Comparison of ENCODE assay signal across 15 cellular contexts in genomic region chr5:157247267-157247666, GRCh38. TPM values are rescaled to one million over a fixed set of nuclear protein-coding genes. Genes with fewer than 3 reads are reported as not detected.
DNase-seq lines count a peak whose midpoint lies in the region; ATAC-seq and TF ChIP-seq lines count a peak whose summit lies in the region.
"Had no signal": no experiment of that assay in that cellular context is flagged by ENCODE, and none has a peak within 500 bp of the region (broad histone marks: within the 10 kb centered on the region; RNA-seq: fewer than 3 reads in every experiment).

No MANE protein-coding gene starts in this region.

- H3K27ac ChIP-seq in CD4-positive, alpha-beta memory T cell (ENCODE audit: low read depth, low read length) = peak overlapping the region; percentile 50
- H3K27ac ChIP-seq in DND-41 (ENCODE audit: low read length) (0 out of 2 replicates have a peak overlapping the region, but pooled peaks have one; percentile 13), right lobe of liver (no peak overlapping the region), RWPE1 (no peak overlapping the region)
- H3K27ac ChIP-seq: PC-9 had no signal

- H3K4me1 ChIP-seq in CD4-positive, alpha-beta memory T cell (ENCODE audit: insufficient read depth, low read length) = peaks cover 99% of the 10 kb centered on the region
- peaks cover 51% of the 10 kb centered on the region for H3K4me1 ChIP-seq in DND-41 (ENCODE audit: insufficient read depth, low read length)
- no peaks in the 10 kb centered on the region for H3K4me1 ChIP-seq in right lobe of liver

- H3K9ac ChIP-seq in DND-41 (ENCODE audit: low read depth, low read length) = no peak overlapping the region

- TF ChIP-seq CTCF in DND-41 (IDR thresholded peaks at IDR 0.05; ENCODE audit: borderline replicate concordance, extremely low read depth, low read length, poor library complexity, severe bottlenecking) (no peak), right lobe of liver (IDR thresholded peaks at IDR 0.05) (no peak), RWPE1 (conservative IDR thresholded peaks at IDR 0.05; ENCODE audit: low read depth) (no peak)

- intact Hi-C loops in CD4-positive, alpha-beta memory T cell (cut with micrococcal nuclease) = loop anchor here (5.0 kb wide), 1 partner anchor 35 kb away; no protein-coding TSS in a partner anchor
- intact Hi-C loops in right lobe of liver (cut with DNase I) = loop anchor here in 1 of 2 donors (5.0 kb wide), 1 partner anchor 75 kb away; no protein-coding TSS in a partner anchor

- ATAC-seq in DND-41 (ENCODE audit: insufficient read depth, low read depth) (no peak), T-helper 17 cell (no peak), right lobe of liver (no peak)
- peak; percentile 78 for ATAC-seq in activated naive CD8-positive, alpha-beta T cell treated with anti-CD3 and anti-CD28 coated beads, Interleukin-2, amount 50 U/mL, for 24 hours

- peaks cover 64 to 92% (median 77%) of the 10 kb centered on the region in 4 donors for H3K4me1 Mint-ChIP-seq in CD4-positive, alpha-beta memory T cell
- H3K4me1 Mint-ChIP-seq in T-helper 17 cell = peaks cover 63% of the 10 kb centered on the region
- H3K4me1 Mint-ChIP-seq in activated naive CD8-positive, alpha-beta T cell treated with anti-CD3 and anti-CD28 coated beads, Interleukin-2, amount 50 U/mL, for 24 hours = peaks cover 96% of the 10 kb centered on the region

- peak overlapping the region; percentile 66 to 95 (median 87) for H3K27ac Mint-ChIP-seq in CD4-positive, alpha-beta memory T cell
- H3K27ac Mint-ChIP-seq in T-helper 17 cell = peak overlapping the region; percentile 96
- H3K27ac Mint-ChIP-seq in activated naive CD8-positive, alpha-beta T cell treated with anti-CD3 and anti-CD28 coated beads, Interleukin-2, amount 50 U/mL, for 24 hours = peak overlapping the region; percentile 92
- H3K27ac Mint-ChIP-seq: B cell had no signal

- peaks cover 80% of the 10 kb centered on the region for H3K36me3 ChIP-seq in CD4-positive, alpha-beta memory T cell (ENCODE audit: insufficient read depth, low read length)
- H3K36me3 ChIP-seq in DND-41 (ENCODE audit: insufficient read depth, low read length) = peaks cover 96% of the 10 kb centered on the region
- no peaks in the 10 kb centered on the region for H3K36me3 ChIP-seq in right lobe of liver

- no peak overlapping the region for H2AFZ ChIP-seq in DND-41 (ENCODE audit: low read depth, low read length)
- H2AFZ ChIP-seq: PC-9 had no signal

- H4K20me1 ChIP-seq in DND-41 (ENCODE audit: insufficient read depth, low read length) = no peaks in the 10 kb centered on the region

- POLR2A ChIA-PET in CD4-positive, alpha-beta memory T cell (lab: Charles Lee; ENCODE audit: partially characterized antibody) = interaction anchor here (1.0 to 17.2 kb wide), 9 partner anchors 12 to 104 kb away, joined by 3 to 193 read pairs (median 23); partner anchors contain the start of genes CYFIP2, ITK and MED7
- POLR2A ChIA-PET in RWPE1 (lab: Yijun Ruan, JAX; ENCODE audit: low non-redundant PET) = no interaction called here

- no peaks in the 10 kb centered on the region for H3K27me3 ChIP-seq in CD4-positive, alpha-beta memory T cell (ENCODE audit: insufficient read depth, low read length)
- H3K27me3 ChIP-seq in DND-41 (ENCODE audit: insufficient read depth, low read length, poor library complexity) (no peaks in the 10 kb centered on the region), right lobe of liver (no peaks in the 10 kb centered on the region)

- peaks cover 91 to 95% of the 10 kb centered on the region in 2 donors for H3K36me3 Mint-ChIP-seq in CD4-positive, alpha-beta memory T cell
- peaks cover 26% of the 10 kb centered on the region for H3K36me3 Mint-ChIP-seq in T-helper 17 cell (ENCODE audit: low read depth)
- H3K36me3 Mint-ChIP-seq in activated naive CD8-positive, alpha-beta T cell treated with anti-CD3 and anti-CD28 coated beads, Interleukin-2, amount 50 U/mL, for 24 hours (ENCODE audit: low read depth) = peaks cover 93% of the 10 kb centered on the region

- H3K27me3 Mint-ChIP-seq in CD4-positive, alpha-beta memory T cell = no peaks in the 10 kb centered on the region
- H3K27me3 Mint-ChIP-seq in T-helper 17 cell = no peaks in the 10 kb centered on the region
- no peaks in the 10 kb centered on the region for H3K27me3 Mint-ChIP-seq in activated naive CD8-positive, alpha-beta T cell treated with anti-CD3 and anti-CD28 coated beads, Interleukin-2, amount 50 U/mL, for 24 hours
- H3K27me3 Mint-ChIP-seq: B cell had no signal

- CTCF ChIA-PET in CD4-positive, alpha-beta memory T cell (lab: Charles Lee; ENCODE audit: partially characterized antibody) = interaction anchor here (0.6 to 16.6 kb wide), 4 partner anchors 20 to 98 kb away, joined by 3 to 237 read pairs (median 52); no protein-coding TSS in a partner anchor
- CTCF ChIA-PET in RWPE1 (lab: Yijun Ruan, JAX) = interaction anchor here (1.6 kb wide), 1 partner anchor 66 kb away, joined by 3 read pairs; no protein-coding TSS in a partner anchor

- H3K4me3 ChIP-seq in CD4-positive, alpha-beta memory T cell (ENCODE audit: low read length in 2 of 2) = no peak overlapping the region
- H3K4me3 ChIP-seq in DND-41 (ENCODE audit: low read depth in 1 of 2, low read length in 2 of 2) (no peak overlapping the region), right lobe of liver (no peak overlapping the region)
- H3K4me3 ChIP-seq: lung, PC-9 had no signal

- H3K79me2 ChIP-seq in DND-41 (ENCODE audit: insufficient read depth, low read length) = 0 out of 2 replicates have a peak, but pooled peaks cover 4% of the 10 kb centered on the region

- no peak overlapping the region for H3K4me2 ChIP-seq in DND-41 (ENCODE audit: insufficient read depth, low read length)
- H3K4me2 ChIP-seq: PC-9 had no signal

- H3K4me3 Mint-ChIP-seq in CD4-positive, alpha-beta memory T cell = peak overlapping the region in 7 of 8 donors; percentile 37 to 74 (median 53)
- H3K4me3 Mint-ChIP-seq in T-helper 17 cell = peak overlapping the region; percentile 34
- peak overlapping the region; percentile 32 for H3K4me3 Mint-ChIP-seq in activated naive CD8-positive, alpha-beta T cell treated with anti-CD3 and anti-CD28 coated beads, Interleukin-2, amount 50 U/mL, for 24 hours
- H3K4me3 Mint-ChIP-seq: B cell had no signal

- DNase-seq in CD4-positive, alpha-beta memory T cell = no peak
- DNase-seq in DND-41 = no peak
- DNase-seq in T-helper 17 cell = no peak
- DNase-seq in activated naive CD8-positive, alpha-beta T cell treated with anti-CD3 and anti-CD28 coated beads, Interleukin-2, amount 50 U/mL, for 24 hours = no peak
- no peak for DNase-seq in NCI-H1930 (lab: John Stamatoyannopoulos, UW)
- no peak for DNase-seq in right lobe of liver
- no peak for DNase-seq in RWPE1 (ENCODE audit: low spot score)
- no peak for DNase-seq in HCEC 1CT
- DNase-seq: activated effector memory CD4-positive, alpha-beta T cell treated with Interleukin-2 at 50 U/mL for 16 hours; head of caudate nucleus; NCI-H1417; NCI-H82; PC-9 had no signal

- no peaks in the 10 kb centered on the region for H3K9me3 ChIP-seq in CD4-positive, alpha-beta memory T cell (ENCODE audit: control insufficient read depth in 1 of 2, low read length in 2 of 2)
- H3K9me3 ChIP-seq in DND-41 (ENCODE audit: insufficient read depth, low read length, severe bottlenecking) (no peaks in the 10 kb centered on the region), T-helper 17 cell (ENCODE audit: control insufficient read depth, low read length, poor library complexity, severe bottlenecking) (no peaks in the 10 kb centered on the region), right lobe of liver (no peaks in the 10 kb centered on the region)

- TF ChIP-seq POLR2A in right lobe of liver (IDR thresholded peaks at IDR 0.05) = no peak

- H3K9me3 Mint-ChIP-seq in CD4-positive, alpha-beta memory T cell = no peaks in the 10 kb centered on the region
- H3K9me3 Mint-ChIP-seq in activated naive CD8-positive, alpha-beta T cell treated with anti-CD3 and anti-CD28 coated beads, Interleukin-2, amount 50 U/mL, for 24 hours = no peaks in the 10 kb centered on the region

RNA-seq across cellular contexts. Expression of gene CYFIP2, which starts 18.7 kb away (rescaled TPM):
- 100 to 1,000 TPM; 317 to 325 TPM for total RNA-seq in CD4-positive, alpha-beta memory T cell
- 100 to 1,000 TPM; 432 to 516 TPM for polyA plus RNA-seq in CD4-positive, alpha-beta memory T cell
- total RNA-seq in T-helper 17 cell = 100 to 1,000 TPM; 363 to 389 TPM
- 10 to 100 TPM; 20.6 to 89.1 (median 49.6) TPM for total RNA-seq in right lobe of liver
- total RNA-seq: PC-9 had no signal

Comparison
In these comparisons a context has a peak if more than half of its experiments do, and no peak if none do; other contexts are left out.
1. H3K27ac ChIP-seq: peak in CD4-positive, alpha-beta memory T cell (single experiment) and DND-41 (single experiment); none in right lobe of liver (0 of 3) and RWPE1 (single experiment).
2. Peak in every context shown above with its lines, with median percentiles within 50 percentile points of each other: H3K27ac Mint-ChIP-seq and H3K4me3 Mint-ChIP-seq.